Comparison of ENCODE assay signal across 23 cellular contexts in genomic region chr6:140354296-140354695, GRCh38.
"Had no signal": no experiment of that assay in that cellular context is flagged by ENCODE, and none has a peak within 500 bp of the region (broad histone marks: within the 10 kb centered on the region; RNA-seq: fewer than 3 reads in every experiment).

No MANE protein-coding gene starts in this region.

- H3K4me3 ChIP-seq: colonic mucosa, coronary artery, dorsolateral prefrontal cortex, esophagus muscularis mucosa, esophagus squamous epithelium, gastrocnemius medialis, gastroesophageal sphincter, heart left ventricle, heart right ventricle had no signal

- DNase-seq: colonic mucosa; cortex of kidney; dermis blood vessel endothelial cell; dorsolateral prefrontal cortex; effector CD4-positive, alpha-beta T cell; effector CD8-positive, alpha-beta T cell; effector memory CD4-positive, alpha-beta T cell; effector memory CD8-positive, alpha-beta T cell; endodermal cell; erythroblast; esophagus squamous epithelium; foreskin fibroblast; foreskin keratinocyte; foreskin melanocyte; gastrocnemius medialis; glutamatergic neuron; head of caudate nucleus; heart left ventricle; heart right ventricle had no signal

- H3K36me3 ChIP-seq: colonic mucosa, esophagus muscularis mucosa, esophagus squamous epithelium, gastrocnemius medialis, gastroesophageal sphincter, heart left ventricle, heart right ventricle had no signal

- H3K9me3 ChIP-seq: colonic mucosa, esophagus muscularis mucosa, esophagus squamous epithelium, gastrocnemius medialis, gastroesophageal sphincter, heart left ventricle, heart right ventricle had no signal

- H3K4me1 ChIP-seq: colonic mucosa, esophagus squamous epithelium, foreskin keratinocyte, gastrocnemius medialis, gastroesophageal sphincter, heart right ventricle had no signal

- H3K27ac ChIP-seq: colonic mucosa, coronary artery, dorsolateral prefrontal cortex, epithelial cell of prostate, esophagus muscularis mucosa, esophagus squamous epithelium, foreskin keratinocyte, gastrocnemius medialis, gastroesophageal sphincter, heart left ventricle, heart right ventricle had no signal

- H3K27me3 ChIP-seq: colonic mucosa, dorsolateral prefrontal cortex, esophagus muscularis mucosa, esophagus squamous epithelium, foreskin keratinocyte, gastrocnemius medialis, gastroesophageal sphincter, heart left ventricle, heart right ventricle had no signal
